Comparison of ENCODE assay signal across 9 cellular contexts in the genomic region with DNA sequence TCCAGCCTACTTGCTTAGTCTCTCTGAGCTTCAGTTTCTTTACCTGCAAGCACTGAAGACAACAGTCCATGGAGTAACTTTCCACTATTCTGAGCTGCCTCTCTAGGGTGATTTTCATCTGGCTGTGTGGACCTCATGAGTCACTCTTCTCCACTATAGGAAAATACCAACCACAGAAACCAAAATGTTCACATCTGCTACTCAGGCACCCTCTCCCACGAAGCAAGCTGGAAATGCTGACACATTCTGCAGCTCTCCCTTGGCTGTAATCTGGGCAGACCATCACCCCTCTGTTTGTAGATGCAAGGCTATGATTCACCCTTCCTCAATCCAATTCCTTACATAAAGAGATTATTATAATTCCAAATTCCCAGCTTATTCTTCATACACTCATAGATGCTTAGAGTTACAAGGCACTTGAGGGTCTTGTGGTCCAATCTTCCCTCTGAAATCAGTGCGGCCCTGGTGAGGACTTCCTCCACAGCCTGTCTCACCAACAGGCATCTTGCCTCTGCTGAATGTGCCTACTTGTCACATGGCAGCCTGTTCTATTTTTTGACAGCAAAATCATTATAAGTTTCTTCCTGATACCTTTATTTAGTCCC.
DNase-seq lines count a peak whose midpoint lies in the region; ATAC-seq and TF ChIP-seq lines count a peak whose summit lies in the region.
"Had no signal": no experiment of that assay in that cellular context is flagged by ENCODE, and none has a peak within 500 bp of the region (broad histone marks: within the 10 kb centered on the region; RNA-seq: fewer than 3 reads in every experiment).

No MANE protein-coding gene starts in this region.

- no peaks in the 10 kb centered on the region for H3K4me1 ChIP-seq in endodermal cell (ENCODE audit: control insufficient read depth, insufficient read depth, low read length)

- ATAC-seq in GM21381 (IDR thresholded peaks at IDR 0.05; ENCODE audit: unreplicated experiment) (peak; percentile 85), HG03571 (IDR thresholded peaks at IDR 0.05; ENCODE audit: unreplicated experiment) (peak; percentile 76), omental fat pad (ENCODE audit: low FRiP score) (peak; percentile 94)

- DNase-seq in GM04504 (ENCODE audit: low read depth) (peak; percentile 99), omental fat pad (ENCODE audit: low spot score) (no peak), NCI-H345 (lab: John Stamatoyannopoulos, UW) (no peak), endodermal cell (no peak)
- peak; percentile 64 for DNase-seq in activated naive CD8-positive, alpha-beta T cell treated with anti-CD3 and anti-CD28 coated beads for 36 hours
- DNase-seq in activated CD8-positive, alpha-beta memory T cell treated with anti-CD3 and anti-CD28 coated beads, Interleukin-2, amount 50 U/mL, for 4 hours, result no peak

- peaks cover 4% of the 10 kb centered on the region for H3K9me3 Mint-ChIP-seq in activated naive CD8-positive, alpha-beta T cell treated with anti-CD3 and anti-CD28 coated beads for 36 hours
- H3K9me3 Mint-ChIP-seq in endodermal cell, result no peaks in the 10 kb centered on the region
- H3K9me3 Mint-ChIP-seq: memory B cell had no signal

- no peak overlapping the region for H3K4me3 Mint-ChIP-seq in activated naive CD8-positive, alpha-beta T cell treated with anti-CD3 and anti-CD28 coated beads for 36 hours
- H3K4me3 Mint-ChIP-seq in endodermal cell, result no peak overlapping the region
- H3K4me3 Mint-ChIP-seq: memory B cell had no signal

- no peak for TF ChIP-seq CTCF in omental fat pad (IDR thresholded peaks at IDR 0.05)
- no peak for TF ChIP-seq CTCF in endodermal cell (conservative IDR thresholded peaks at IDR 0.05)

- no peaks in the 10 kb centered on the region for H3K27me3 ChIP-seq in endodermal cell (ENCODE audit: control insufficient read depth, insufficient read depth, low read length, poor library complexity, severe bottlenecking)

- H3K27me3 Mint-ChIP-seq in activated naive CD8-positive, alpha-beta T cell treated with anti-CD3 and anti-CD28 coated beads for 36 hours, result peaks cover 74% of the 10 kb centered on the region
- peaks cover 28% of the 10 kb centered on the region for H3K27me3 Mint-ChIP-seq in endodermal cell (ENCODE audit: insufficient read depth)

- H3K9ac ChIP-seq in endodermal cell (ENCODE audit: extremely low read depth, low read length, poor library complexity, severe bottlenecking), result no peak overlapping the region

- H3K4me3 ChIP-seq in endodermal cell (ENCODE audit: low read length), result no peak overlapping the region

- no peaks in the 10 kb centered on the region for H3K9me3 ChIP-seq in endodermal cell (ENCODE audit: control insufficient read depth, low read length)

- H3K27ac ChIP-seq in endodermal cell (ENCODE audit: low read depth, low read length), result no peak overlapping the region

- H3K36me3 ChIP-seq in endodermal cell (ENCODE audit: control insufficient read depth, insufficient read depth, low read length), result no peaks in the 10 kb centered on the region

- H3K4me1 Mint-ChIP-seq in activated naive CD8-positive, alpha-beta T cell treated with anti-CD3 and anti-CD28 coated beads for 36 hours, result peaks cover 13% of the 10 kb centered on the region
- no peaks in the 10 kb centered on the region for H3K4me1 Mint-ChIP-seq in endodermal cell

- no peaks in the 10 kb centered on the region for H3K36me3 Mint-ChIP-seq in activated naive CD8-positive, alpha-beta T cell treated with anti-CD3 and anti-CD28 coated beads for 36 hours
- no peaks in the 10 kb centered on the region for H3K36me3 Mint-ChIP-seq in endodermal cell (ENCODE audit: low read depth)
- H3K36me3 Mint-ChIP-seq: memory B cell had no signal

- H3K27ac Mint-ChIP-seq in activated naive CD8-positive, alpha-beta T cell treated with anti-CD3 and anti-CD28 coated beads for 36 hours, result peak overlapping the region; percentile 60
- no peak overlapping the region for H3K27ac Mint-ChIP-seq in endodermal cell
- H3K27ac Mint-ChIP-seq: memory B cell had no signal

- WGBS in endodermal cell (ENCODE audit: insufficient coverage in 1 of 2, insufficient read length in 1 of 2), 2 experiments, result 69 to 81% methylated on average over 2 of the region's 2 CpGs

Comparison
In these comparisons a context has a peak if more than half of its experiments do, and no peak if none do; other contexts are left out.
1. DNase-seq: peak in GM04504 (single experiment) and activated naive CD8-positive, alpha-beta T cell treated with anti-CD3 and anti-CD28 coated beads for 36 hours (single experiment); none in omental fat pad (single experiment), activated CD8-positive, alpha-beta memory T cell treated with anti-CD3 and anti-CD28 coated beads, Interleukin-2, amount 50 U/mL, for 4 hours (single experiment), NCI-H345 (single experiment) and endodermal cell (single experiment).
2. Peak in every context shown above with its lines, with median percentiles within 50 percentile points of each other: ATAC-seq.